In the genomic region with DNA sequence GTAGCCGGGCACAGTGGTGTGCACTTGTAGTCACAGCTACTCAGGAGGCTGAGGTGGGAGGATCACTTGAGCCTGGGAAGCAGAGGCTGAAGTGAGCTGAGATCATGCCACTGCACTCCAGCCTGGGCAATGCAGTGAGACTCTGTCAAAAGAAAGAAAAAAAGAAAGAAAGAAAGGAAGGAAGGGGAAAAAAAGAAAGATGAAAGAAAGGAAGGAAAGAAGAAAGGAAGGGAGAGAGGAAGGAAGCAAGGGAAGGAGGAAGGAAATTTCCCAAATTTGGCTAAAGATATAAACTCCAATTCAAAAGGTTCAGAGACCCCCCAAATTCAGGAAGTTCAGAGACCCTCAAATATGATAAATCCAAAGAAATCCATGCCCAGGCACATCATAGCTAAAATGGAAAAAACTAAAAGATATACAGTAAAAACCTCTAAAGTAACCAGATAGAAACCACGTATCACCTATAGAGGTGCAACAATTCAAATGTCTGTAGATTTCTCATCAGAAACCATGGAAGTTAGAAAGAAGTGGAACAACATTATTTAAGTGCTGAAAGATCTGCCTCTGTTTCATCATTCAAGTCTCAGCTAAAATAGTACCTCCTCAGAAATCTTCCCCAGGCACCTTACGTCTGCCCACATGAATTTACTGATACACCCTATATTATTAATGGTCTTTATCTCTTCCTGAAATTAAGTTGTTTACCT, we compare ENCODE assay signal across 22 cellular contexts.
"Had no signal": no experiment of that assay in that cellular context is flagged by ENCODE, and none has a peak within 500 bp of the region (broad histone marks: within the 10 kb centered on the region; RNA-seq: fewer than 3 reads in every experiment).

No MANE protein-coding gene starts in this region.

- H3K4me3 Mint-ChIP-seq: IgD-negative memory B cell had no signal

- H3K27me3 Mint-ChIP-seq: IgD-negative memory B cell had no signal

- ATAC-seq: Panc1, PC-3, SK-N-SH treated with all-trans-retinoic acid at 6 μM for 48 hours had no signal

- H3K27ac ChIP-seq: HL-60, RWPE1, SJCRH30 had no signal

- H3K27me3 ChIP-seq: SJCRH30 had no signal

- DNase-seq: KBM-7, MV-4-11, NCI-H1048, NCI-H1105, NCI-H1417 treated with DMSO at 0.1 percent for 48 hours, NCI-H146, NCI-H1694 treated with DMSO at 0.1 percent for 48 hours, NCI-H1930, NCI-H2081, NCI-H2107, NCI-H2227 treated with DMSO at 0.1 percent for 48 hours, NCI-H524, NCI-H526 treated with DMSO at 0.1 percent for 48 hours, NCI-H748 treated with DMSO at 0.1 percent for 48 hours, PC-3, SHP77 treated with DMSO at 0.1 percent for 48 hours, SJCRH30 had no signal

- H3K4me3 ChIP-seq: SJCRH30 had no signal

- H3K4me1 ChIP-seq: SJCRH30 had no signal

- H3K36me3 ChIP-seq: SJCRH30 had no signal
